Comparison of ENCODE assay signal across 8 cellular contexts in genomic region chr6:149716181-149716580, GRCh38. TPM values are rescaled to one million over a fixed set of nuclear protein-coding genes. Genes with fewer than 3 reads are reported as not detected.
DNase-seq lines count a peak whose midpoint lies in the region; ATAC-seq, FAIRE-seq and TF ChIP-seq lines count a peak whose summit lies in the region.

No MANE protein-coding gene starts in this region.

- H3K36me3 ChIP-seq in kidney (ENCODE audit: control insufficient read depth in 1 of 2, insufficient read depth in 2 of 2, low read length in 2 of 2) (no peaks in the 10 kb centered on the region), thyroid gland (no peaks in the 10 kb centered on the region)

- H3K4me3 ChIP-seq in kidney (ENCODE audit: low read length in 2 of 2) (peak overlapping the region; percentile 75 to 77), thyroid gland (replicated peaks in 1 of 3) (peak overlapping the region in 2 of 3 donors; percentile 83 to 94)

- WGBS in thyroid gland, 2 donors, result 38 to 46% methylated on average over 5 of the region's 5 CpGs

- H3K9ac ChIP-seq in kidney (ENCODE audit: low read length in 2 of 2), result peak overlapping the region; percentile 4 to 69

- H3K4me1 ChIP-seq in kidney (ENCODE audit: control insufficient read depth in 1 of 2, insufficient read depth in 1 of 2, low read depth in 1 of 2, low read length in 2 of 2), result peaks cover 3 to 5% of the 10 kb centered on the region in 2 donors
- H3K4me1 ChIP-seq in thyroid gland, result peaks cover 8 to 17% of the 10 kb centered on the region in 2 donors

- ATAC-seq in activated T-cell treated with anti-CD3 and anti-CD28 coated beads, Interleukin-2, amount 50 U/mL, for 72 hours (replicated peaks in 1 of 2), result no peak
- ATAC-seq in GM21367 (IDR thresholded peaks at IDR 0.05; ENCODE audit: unreplicated experiment), result no peak

- DNase-seq in activated T-cell treated with anti-CD3 and anti-CD28 coated beads, Interleukin-2, amount 50 U/mL, for 72 hours, result no peak
- DNase-seq in activated T-cell treated with anti-CD3 and anti-CD28 coated beads for 4 hours (no peak), kidney (no peak), thyroid gland (no peak), DMS114 treated with DMSO at 0.1 percent for 48 hours (lab: John Stamatoyannopoulos, UW; ENCODE audit: unreplicated experiment) (no peak), NCI-H2171 treated with DMSO at 0.1 percent for 48 hours (lab: John Stamatoyannopoulos, UW) (no peak)
- DNase-seq in activated T-helper 2 cell treated with anti-CD3 and anti-CD28 coated beads, Interferon-gamma antibody, Interleukin-2, Interleukin-4, amounts not matched to agents 10 μg/mL and 5 μg/mL and 100 μg/mL, durations not matched to agents 14 hours and 24 hours and 36 hours (ENCODE audit: low spot score), result no peak

- FAIRE-seq in kidney (lab: Jason Lieb, UNC), result no peak

- peaks cover 29% of the 10 kb centered on the region for H3K4me1 Mint-ChIP-seq in activated T-cell treated with anti-CD3 and anti-CD28 coated beads, Interleukin-2, amount 50 U/mL, for 72 hours (ENCODE audit: low read depth)
- H3K4me1 Mint-ChIP-seq in activated T-helper 2 cell treated with anti-CD3 and anti-CD28 coated beads, Interferon-gamma antibody, Interleukin-2, Interleukin-4, amounts not matched to agents 10 μg/mL and 5 μg/mL and 100 μg/mL, durations not matched to agents 14 hours and 24 hours and 36 hours (ENCODE audit: low read depth), result peaks cover 34% of the 10 kb centered on the region

- H3K36me3 Mint-ChIP-seq in activated T-cell treated with anti-CD3 and anti-CD28 coated beads, Interleukin-2, amount 50 U/mL, for 72 hours (ENCODE audit: insufficient read depth in 2 of 2), result peaks cover 4% of the 10 kb centered on the region in 2 donors
- H3K36me3 Mint-ChIP-seq in activated T-helper 2 cell treated with anti-CD3 and anti-CD28 coated beads, Interferon-gamma antibody, Interleukin-2, Interleukin-4, amounts not matched to agents 10 μg/mL and 5 μg/mL and 100 μg/mL, durations not matched to agents 14 hours and 24 hours and 36 hours (ENCODE audit: low read depth), result peaks cover 33% of the 10 kb centered on the region

- no peaks in the 10 kb centered on the region for H3K9me3 ChIP-seq in kidney (ENCODE audit: control insufficient read depth in 1 of 2, low read length in 2 of 2)
- H3K9me3 ChIP-seq in thyroid gland, result no peaks in the 10 kb centered on the region

- no peaks in the 10 kb centered on the region for H3K27me3 Mint-ChIP-seq in activated T-cell treated with anti-CD3 and anti-CD28 coated beads, Interleukin-2, amount 50 U/mL, for 72 hours (ENCODE audit: low read depth)
- H3K27me3 Mint-ChIP-seq in activated T-helper 2 cell treated with anti-CD3 and anti-CD28 coated beads, Interferon-gamma antibody, Interleukin-2, Interleukin-4, amounts not matched to agents 10 μg/mL and 5 μg/mL and 100 μg/mL, durations not matched to agents 14 hours and 24 hours and 36 hours (ENCODE audit: low read depth), result no peaks in the 10 kb centered on the region

- H3K27me3 ChIP-seq in thyroid gland, result no peaks in the 10 kb centered on the region

- intact Hi-C loops in activated T-helper 2 cell treated with anti-CD3 and anti-CD28 coated beads, Interferon-gamma antibody, Interleukin-2, Interleukin-4, amounts not matched to agents 10 μg/mL and 5 μg/mL and 100 μg/mL, durations not matched to agents 14 hours and 24 hours and 36 hours (cut with micrococcal nuclease), result loop anchor here (10.0 kb wide), 1 partner anchor 289 kb away; no protein-coding TSS in a partner anchor
- intact Hi-C loops in kidney (cut with DNase I) (no loop called here), thyroid gland (cut with DNase I) (no loop called here)

- TF ChIP-seq POLR2A in thyroid gland (IDR thresholded peaks at IDR 0.05), result no peak

- peak overlapping the region; percentile 94 to 100 for H3K4me3 Mint-ChIP-seq in activated T-cell treated with anti-CD3 and anti-CD28 coated beads, Interleukin-2, amount 50 U/mL, for 72 hours
- peak overlapping the region; percentile 96 for H3K4me3 Mint-ChIP-seq in activated T-helper 2 cell treated with anti-CD3 and anti-CD28 coated beads, Interferon-gamma antibody, Interleukin-2, Interleukin-4, amounts not matched to agents 10 μg/mL and 5 μg/mL and 100 μg/mL, durations not matched to agents 14 hours and 24 hours and 36 hours (ENCODE audit: low read depth)

- TF ChIP-seq CTCF in kidney (IDR thresholded peaks at IDR 0.05; ENCODE audit: borderline replicate concordance, extremely low read depth, insufficient read depth) (no peak), thyroid gland (IDR thresholded peaks at IDR 0.05) (no peak)

- no peaks in the 10 kb centered on the region for H3K9me3 Mint-ChIP-seq in activated T-cell treated with anti-CD3 and anti-CD28 coated beads, Interleukin-2, amount 50 U/mL, for 72 hours
- no peaks in the 10 kb centered on the region for H3K9me3 Mint-ChIP-seq in activated T-helper 2 cell treated with anti-CD3 and anti-CD28 coated beads, Interferon-gamma antibody, Interleukin-2, Interleukin-4, amounts not matched to agents 10 μg/mL and 5 μg/mL and 100 μg/mL, durations not matched to agents 14 hours and 24 hours and 36 hours

- peak overlapping the region in 1 of 2 donors; percentile 5 for H3K27ac ChIP-seq in kidney (ENCODE audit: low read depth in 2 of 2, low read length in 2 of 2)
- H3K27ac ChIP-seq in thyroid gland, result peak overlapping the region; percentile 34 to 100 (median 43)

- peak overlapping the region; percentile 98 for H3K27ac Mint-ChIP-seq in activated T-cell treated with anti-CD3 and anti-CD28 coated beads, Interleukin-2, amount 50 U/mL, for 72 hours
- peak overlapping the region; percentile 74 for H3K27ac Mint-ChIP-seq in activated T-helper 2 cell treated with anti-CD3 and anti-CD28 coated beads, Interferon-gamma antibody, Interleukin-2, Interleukin-4, amounts not matched to agents 10 μg/mL and 5 μg/mL and 100 μg/mL, durations not matched to agents 14 hours and 24 hours and 36 hours

RNA-seq across cellular contexts. Expression of gene LATS1, which starts 1.7 kb away (rescaled TPM):
- total RNA-seq in activated T-cell treated with anti-CD3 and anti-CD28 coated beads, Interleukin-2, amount 50 U/mL, for 72 hours, result 10 to 100 TPM; 24.0 to 24.6 TPM
- total RNA-seq in activated T-helper 2 cell treated with anti-CD3 and anti-CD28 coated beads, Interferon-gamma antibody, Interleukin-2, Interleukin-4, amounts not matched to agents 10 μg/mL and 5 μg/mL and 100 μg/mL, durations not matched to agents 14 hours and 24 hours and 36 hours, result 27.8 and 28.4 TPM in 2 replicates
- total RNA-seq in kidney (32.4 TPM), thyroid gland (10 to 100 TPM; 25.7 to 32.2 (median 30.0) TPM)
- 3.3 TPM for polyA plus RNA-seq in kidney (ENCODE audit: insufficient read depth, low read depth, low replicate concordance)

RNA-seq across cellular contexts. Expression of gene NUP43, which starts 30.1 kb away (rescaled TPM):
- 10 to 100 TPM; 66.6 to 78.7 TPM for total RNA-seq in activated T-cell treated with anti-CD3 and anti-CD28 coated beads, Interleukin-2, amount 50 U/mL, for 72 hours
- total RNA-seq in activated T-helper 2 cell treated with anti-CD3 and anti-CD28 coated beads, Interferon-gamma antibody, Interleukin-2, Interleukin-4, amounts not matched to agents 10 μg/mL and 5 μg/mL and 100 μg/mL, durations not matched to agents 14 hours and 24 hours and 36 hours, result 70.8 and 80.6 TPM in 2 replicates
- total RNA-seq in kidney, result 36.1 TPM
- 9.9 TPM for polyA plus RNA-seq in kidney (ENCODE audit: insufficient read depth, low read depth, low replicate concordance)
- 100 to 1,000 TPM in 1 of 4 donors, 10 to 100 TPM in 3; 31.1 to 112 (median 53.7) TPM for total RNA-seq in thyroid gland

RNA-seq across cellular contexts. Expression of gene PCMT1, which starts 33.4 kb away (rescaled TPM):
- 10 to 100 TPM; 83.5 to 86.2 TPM for total RNA-seq in activated T-cell treated with anti-CD3 and anti-CD28 coated beads, Interleukin-2, amount 50 U/mL, for 72 hours
- total RNA-seq in activated T-helper 2 cell treated with anti-CD3 and anti-CD28 coated beads, Interferon-gamma antibody, Interleukin-2, Interleukin-4, amounts not matched to agents 10 μg/mL and 5 μg/mL and 100 μg/mL, durations not matched to agents 14 hours and 24 hours and 36 hours, result 112 TPM in 2 replicates
- total RNA-seq in kidney, result 62.8 TPM
- 71.2 TPM for polyA plus RNA-seq in kidney (ENCODE audit: insufficient read depth, low read depth, low replicate concordance)
- total RNA-seq in thyroid gland, result 100 to 1,000 TPM in 1 of 4 donors, 10 to 100 TPM in 3; 62.2 to 133 (median 77.9) TPM
